Comparison of ENCODE assay signal across 2 cellular contexts in the genomic region with DNA sequence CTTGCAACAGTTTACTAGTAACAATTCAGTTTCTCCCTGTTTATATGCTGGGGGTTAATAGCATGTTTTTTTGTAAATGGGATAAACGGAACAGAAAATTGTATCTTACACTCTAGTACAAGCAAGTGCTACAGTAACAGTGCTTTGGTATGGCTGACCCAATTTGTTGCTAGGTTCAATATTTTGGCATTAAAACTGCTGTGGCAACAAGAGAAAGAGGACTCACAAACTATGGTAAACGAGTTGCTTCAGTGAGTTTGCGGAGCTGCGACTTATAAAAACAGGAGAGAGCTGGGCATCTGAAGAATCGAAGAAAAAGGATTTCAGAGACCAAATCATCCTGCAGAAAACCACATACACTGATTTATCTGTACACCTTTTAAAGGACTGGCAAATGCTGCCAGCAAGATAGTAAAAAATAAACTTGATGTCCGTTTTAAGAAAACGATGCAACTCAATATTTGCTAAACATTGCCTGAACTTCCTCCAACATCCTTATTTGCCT.
TF ChIP-seq lines count a peak whose summit lies in the region.

No MANE protein-coding gene starts in this region.

TF ChIP-seq in HCT116, 20 proteins besides CTCF, POLR2A, EP300 and RAD21:
- TF ChIP-seq, protein P1, sequence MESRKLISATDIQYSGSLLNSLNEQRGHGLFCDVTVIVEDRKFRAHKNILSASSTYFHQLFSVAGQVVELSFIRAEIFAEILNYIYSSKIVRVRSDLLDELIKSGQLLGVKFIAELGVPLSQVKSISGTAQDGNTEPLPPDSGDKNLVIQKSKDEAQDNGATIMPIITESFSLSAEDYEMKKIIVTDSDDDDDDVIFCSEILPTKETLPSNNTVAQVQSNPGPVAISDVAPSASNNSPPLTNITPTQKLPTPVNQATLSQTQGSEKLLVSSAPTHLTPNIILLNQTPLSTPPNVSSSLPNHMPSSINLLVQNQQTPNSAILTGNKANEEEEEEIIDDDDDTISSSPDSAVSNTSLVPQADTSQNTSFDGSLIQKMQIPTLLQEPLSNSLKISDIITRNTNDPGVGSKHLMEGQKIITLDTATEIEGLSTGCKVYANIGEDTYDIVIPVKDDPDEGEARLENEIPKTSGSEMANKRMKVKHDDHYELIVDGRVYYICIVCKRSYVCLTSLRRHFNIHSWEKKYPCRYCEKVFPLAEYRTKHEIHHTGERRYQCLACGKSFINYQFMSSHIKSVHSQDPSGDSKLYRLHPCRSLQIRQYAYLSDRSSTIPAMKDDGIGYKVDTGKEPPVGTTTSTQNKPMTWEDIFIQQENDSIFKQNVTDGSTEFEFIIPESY (IDR thresholded peaks at IDR 0.05; ENCODE audit: extremely low read depth, insufficient replicate concordance, low read length): no peak
- TF ChIP-seq CEBPB (IDR thresholded peaks at IDR 0.05; ENCODE audit: low read depth) (no peak), SP1 (IDR thresholded peaks at IDR 0.05; ENCODE audit: low read depth) (no peak), EGR1 (IDR thresholded peaks at IDR 0.05; ENCODE audit: low read depth) (no peak)

TF ChIP-seq in K562, 482 proteins besides CTCF, POLR2A, EP300 and RAD21:
- TF ChIP-seq, protein P2, sequence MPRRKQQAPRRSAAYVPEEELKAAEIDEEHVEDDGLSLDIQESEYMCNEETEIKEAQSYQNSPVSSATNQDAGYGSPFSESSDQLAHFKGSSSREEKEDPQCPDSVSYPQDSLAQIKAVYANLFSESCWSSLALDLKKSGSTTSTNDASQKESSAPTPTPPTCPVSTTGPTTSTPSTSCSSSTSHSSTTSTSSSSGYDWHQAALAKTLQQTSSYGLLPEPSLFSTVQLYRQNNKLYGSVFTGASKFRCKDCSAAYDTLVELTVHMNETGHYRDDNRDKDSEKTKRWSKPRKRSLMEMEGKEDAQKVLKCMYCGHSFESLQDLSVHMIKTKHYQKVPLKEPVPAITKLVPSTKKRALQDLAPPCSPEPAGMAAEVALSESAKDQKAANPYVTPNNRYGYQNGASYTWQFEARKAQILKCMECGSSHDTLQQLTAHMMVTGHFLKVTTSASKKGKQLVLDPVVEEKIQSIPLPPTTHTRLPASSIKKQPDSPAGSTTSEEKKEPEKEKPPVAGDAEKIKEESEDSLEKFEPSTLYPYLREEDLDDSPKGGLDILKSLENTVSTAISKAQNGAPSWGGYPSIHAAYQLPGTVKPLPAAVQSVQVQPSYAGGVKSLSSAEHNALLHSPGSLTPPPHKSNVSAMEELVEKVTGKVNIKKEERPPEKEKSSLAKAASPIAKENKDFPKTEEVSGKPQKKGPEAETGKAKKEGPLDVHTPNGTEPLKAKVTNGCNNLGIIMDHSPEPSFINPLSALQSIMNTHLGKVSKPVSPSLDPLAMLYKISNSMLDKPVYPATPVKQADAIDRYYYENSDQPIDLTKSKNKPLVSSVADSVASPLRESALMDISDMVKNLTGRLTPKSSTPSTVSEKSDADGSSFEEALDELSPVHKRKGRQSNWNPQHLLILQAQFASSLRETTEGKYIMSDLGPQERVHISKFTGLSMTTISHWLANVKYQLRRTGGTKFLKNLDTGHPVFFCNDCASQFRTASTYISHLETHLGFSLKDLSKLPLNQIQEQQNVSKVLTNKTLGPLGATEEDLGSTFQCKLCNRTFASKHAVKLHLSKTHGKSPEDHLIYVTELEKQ (CRISPR knock-in tag; IDR thresholded peaks at IDR 0.05): no peak
- TF ChIP-seq EZH2 (IDR thresholded peaks at IDR 0.05; ENCODE audit: borderline replicate concordance, low read depth, low read length) (no peak), ZNF551 (CRISPR knock-in tag; IDR thresholded peaks at IDR 0.05) (no peak), POLR2AphosphoS5 (IDR thresholded peaks at IDR 0.05; ENCODE audit: control insufficient read depth, insufficient read depth, low read depth, low read length) (no peak), HDAC1 (IDR thresholded peaks at IDR 0.05) (no peak), STAG1 (CRISPR knock-in tag; IDR thresholded peaks at IDR 0.05; ENCODE audit: borderline replicate concordance) (no peak), POLR3G (IDR thresholded peaks at IDR 0.05; ENCODE audit: extremely low read depth, insufficient read length, insufficient replicate concordance) (no peak), PHB2 (IDR thresholded peaks at IDR 0.05; ENCODE audit: low read depth) (no peak), NFXL1 (CRISPR knock-in tag; IDR thresholded peaks at IDR 0.05) (no peak), MAZ (CRISPR knock-in tag; conservative IDR thresholded peaks at IDR 0.05 in 1 of 2, IDR thresholded peaks at IDR 0.05 in 1 of 2) (no peak), ETV6 (IDR thresholded peaks at IDR 0.05; ENCODE audit: borderline replicate concordance in 1 of 2, low read depth in 2 of 2, low read length in 1 of 2) (no peak), ETV6 (CRISPR knock-in tag; IDR thresholded peaks at IDR 0.05; ENCODE audit: borderline replicate concordance) (no peak), ZNF57 (CRISPR knock-in tag; IDR thresholded peaks at IDR 0.05) (no peak), FOXK2 (conservative IDR thresholded peaks at IDR 0.05 in 1 of 2, IDR thresholded peaks at IDR 0.05 in 1 of 2; ENCODE audit: low read depth in 2 of 2) (no peak), RCOR1 (IDR thresholded peaks at IDR 0.05; ENCODE audit: borderline replicate concordance in 1 of 2, low read depth in 2 of 2, low read length in 2 of 2) (no peak)
- TF ChIP-seq, protein P3, sequence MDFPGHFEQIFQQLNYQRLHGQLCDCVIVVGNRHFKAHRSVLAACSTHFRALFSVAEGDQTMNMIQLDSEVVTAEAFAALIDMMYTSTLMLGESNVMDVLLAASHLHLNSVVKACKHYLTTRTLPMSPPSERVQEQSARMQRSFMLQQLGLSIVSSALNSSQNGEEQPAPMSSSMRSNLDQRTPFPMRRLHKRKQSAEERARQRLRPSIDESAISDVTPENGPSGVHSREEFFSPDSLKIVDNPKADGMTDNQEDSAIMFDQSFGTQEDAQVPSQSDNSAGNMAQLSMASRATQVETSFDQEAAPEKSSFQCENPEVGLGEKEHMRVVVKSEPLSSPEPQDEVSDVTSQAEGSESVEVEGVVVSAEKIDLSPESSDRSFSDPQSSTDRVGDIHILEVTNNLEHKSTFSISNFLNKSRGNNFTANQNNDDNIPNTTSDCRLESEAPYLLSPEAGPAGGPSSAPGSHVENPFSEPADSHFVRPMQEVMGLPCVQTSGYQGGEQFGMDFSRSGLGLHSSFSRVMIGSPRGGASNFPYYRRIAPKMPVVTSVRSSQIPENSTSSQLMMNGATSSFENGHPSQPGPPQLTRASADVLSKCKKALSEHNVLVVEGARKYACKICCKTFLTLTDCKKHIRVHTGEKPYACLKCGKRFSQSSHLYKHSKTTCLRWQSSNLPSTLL (IDR thresholded peaks at IDR 0.05): no peak
- TF ChIP-seq, protein P4, sequence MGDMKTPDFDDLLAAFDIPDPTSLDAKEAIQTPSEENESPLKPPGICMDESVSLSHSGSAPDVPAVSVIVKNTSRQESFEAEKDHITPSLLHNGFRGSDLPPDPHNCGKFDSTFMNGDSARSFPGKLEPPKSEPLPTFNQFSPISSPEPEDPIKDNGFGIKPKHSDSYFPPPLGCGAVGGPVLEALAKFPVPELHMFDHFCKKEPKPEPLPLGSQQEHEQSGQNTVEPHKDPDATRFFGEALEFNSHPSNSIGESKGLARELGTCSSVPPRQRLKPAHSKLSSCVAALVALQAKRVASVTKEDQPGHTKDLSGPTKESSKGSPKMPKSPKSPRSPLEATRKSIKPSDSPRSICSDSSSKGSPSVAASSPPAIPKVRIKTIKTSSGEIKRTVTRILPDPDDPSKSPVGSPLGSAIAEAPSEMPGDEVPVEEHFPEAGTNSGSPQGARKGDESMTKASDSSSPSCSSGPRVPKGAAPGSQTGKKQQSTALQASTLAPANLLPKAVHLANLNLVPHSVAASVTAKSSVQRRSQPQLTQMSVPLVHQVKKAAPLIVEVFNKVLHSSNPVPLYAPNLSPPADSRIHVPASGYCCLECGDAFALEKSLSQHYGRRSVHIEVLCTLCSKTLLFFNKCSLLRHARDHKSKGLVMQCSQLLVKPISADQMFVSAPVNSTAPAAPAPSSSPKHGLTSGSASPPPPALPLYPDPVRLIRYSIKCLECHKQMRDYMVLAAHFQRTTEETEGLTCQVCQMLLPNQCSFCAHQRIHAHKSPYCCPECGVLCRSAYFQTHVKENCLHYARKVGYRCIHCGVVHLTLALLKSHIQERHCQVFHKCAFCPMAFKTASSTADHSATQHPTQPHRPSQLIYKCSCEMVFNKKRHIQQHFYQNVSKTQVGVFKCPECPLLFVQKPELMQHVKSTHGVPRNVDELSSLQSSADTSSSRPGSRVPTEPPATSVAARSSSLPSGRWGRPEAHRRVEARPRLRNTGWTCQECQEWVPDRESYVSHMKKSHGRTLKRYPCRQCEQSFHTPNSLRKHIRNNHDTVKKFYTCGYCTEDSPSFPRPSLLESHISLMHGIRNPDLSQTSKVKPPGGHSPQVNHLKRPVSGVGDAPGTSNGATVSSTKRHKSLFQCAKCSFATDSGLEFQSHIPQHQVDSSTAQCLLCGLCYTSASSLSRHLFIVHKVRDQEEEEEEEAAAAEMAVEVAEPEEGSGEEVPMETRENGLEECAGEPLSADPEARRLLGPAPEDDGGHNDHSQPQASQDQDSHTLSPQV (IDR thresholded peaks at IDR 0.05): no peak
- TF ChIP-seq, protein P5, sequence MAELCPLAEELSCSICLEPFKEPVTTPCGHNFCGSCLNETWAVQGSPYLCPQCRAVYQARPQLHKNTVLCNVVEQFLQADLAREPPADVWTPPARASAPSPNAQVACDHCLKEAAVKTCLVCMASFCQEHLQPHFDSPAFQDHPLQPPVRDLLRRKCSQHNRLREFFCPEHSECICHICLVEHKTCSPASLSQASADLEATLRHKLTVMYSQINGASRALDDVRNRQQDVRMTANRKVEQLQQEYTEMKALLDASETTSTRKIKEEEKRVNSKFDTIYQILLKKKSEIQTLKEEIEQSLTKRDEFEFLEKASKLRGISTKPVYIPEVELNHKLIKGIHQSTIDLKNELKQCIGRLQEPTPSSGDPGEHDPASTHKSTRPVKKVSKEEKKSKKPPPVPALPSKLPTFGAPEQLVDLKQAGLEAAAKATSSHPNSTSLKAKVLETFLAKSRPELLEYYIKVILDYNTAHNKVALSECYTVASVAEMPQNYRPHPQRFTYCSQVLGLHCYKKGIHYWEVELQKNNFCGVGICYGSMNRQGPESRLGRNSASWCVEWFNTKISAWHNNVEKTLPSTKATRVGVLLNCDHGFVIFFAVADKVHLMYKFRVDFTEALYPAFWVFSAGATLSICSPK (IDR thresholded peaks at IDR 0.05; ENCODE audit: borderline replicate concordance): no peak
- TF ChIP-seq, protein P6, sequence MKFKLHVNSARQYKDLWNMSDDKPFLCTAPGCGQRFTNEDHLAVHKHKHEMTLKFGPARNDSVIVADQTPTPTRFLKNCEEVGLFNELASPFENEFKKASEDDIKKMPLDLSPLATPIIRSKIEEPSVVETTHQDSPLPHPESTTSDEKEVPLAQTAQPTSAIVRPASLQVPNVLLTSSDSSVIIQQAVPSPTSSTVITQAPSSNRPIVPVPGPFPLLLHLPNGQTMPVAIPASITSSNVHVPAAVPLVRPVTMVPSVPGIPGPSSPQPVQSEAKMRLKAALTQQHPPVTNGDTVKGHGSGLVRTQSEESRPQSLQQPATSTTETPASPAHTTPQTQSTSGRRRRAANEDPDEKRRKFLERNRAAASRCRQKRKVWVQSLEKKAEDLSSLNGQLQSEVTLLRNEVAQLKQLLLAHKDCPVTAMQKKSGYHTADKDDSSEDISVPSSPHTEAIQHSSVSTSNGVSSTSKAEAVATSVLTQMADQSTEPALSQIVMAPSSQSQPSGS (CRISPR knock-in tag; IDR thresholded peaks at IDR 0.05): no peak
